22 cellular contexts compared by ENCODE assay signal in genomic region chr2:232713505-232713904, GRCh38. TPM values are rescaled to one million over a fixed set of nuclear protein-coding genes. Genes with fewer than 3 reads are reported as not detected.
DNase-seq lines count a peak whose midpoint lies in the region; ATAC-seq, FAIRE-seq and TF ChIP-seq lines count a peak whose summit lies in the region.
"Had no signal": no experiment of that assay in that cellular context is flagged by ENCODE, and none has a peak within 500 bp of the region (broad histone marks: within the 10 kb centered on the region; RNA-seq: fewer than 3 reads in every experiment).

No MANE protein-coding gene starts in this region.

- ATAC-seq in HepG2: no peak
- no peak for ATAC-seq in right lobe of liver
- no peak for ATAC-seq in IMR-90 (ENCODE audit: low read depth)
- ATAC-seq: GM23338, HCT116 had no signal

- H3K14ac ChIP-seq in IMR-90 (replicated peaks; ENCODE audit: low read depth, low read length): no peak overlapping the region

- TF ChIP-seq CTCF in HepG2 (CRISPR knock-in tag; IDR thresholded peaks at IDR 0.05): no peak
- no peak for TF ChIP-seq CTCF in right lobe of liver (IDR thresholded peaks at IDR 0.05)
- TF ChIP-seq CTCF in IMR-90 (conservative IDR thresholded peaks at IDR 0.05; ENCODE audit: low read depth, low read length): no peak
- TF ChIP-seq CTCF in right atrium auricular region (IDR thresholded peaks at IDR 0.05): no peak
- TF ChIP-seq CTCF in chondrocyte (IDR thresholded peaks at IDR 0.05): no peak

- no peak overlapping the region for H3K23ac ChIP-seq in IMR-90 (ENCODE audit: low read depth, low read length)

- H2BK20ac ChIP-seq in IMR-90 (ENCODE audit: low read depth, low read length): no peak overlapping the region

- BruUV-seq in HepG2 (replicated peaks; lab: Mats Ljungman, UMichigan) (no TSS peak), IMR-90 (replicated peaks; lab: Mats Ljungman, UMichigan) (no TSS peak)

- H3K4ac ChIP-seq in IMR-90 (ENCODE audit: low read depth, low read length): no peak overlapping the region

- H3K27ac ChIP-seq in HepG2 (ENCODE audit: extremely low read length, insufficient read depth, low read length) (no peak overlapping the region), right lobe of liver (no peak overlapping the region), IMR-90 (ENCODE audit: insufficient read depth, low read length) (no peak overlapping the region), right atrium auricular region (no peak overlapping the region)

- peaks cover 4% of the 10 kb centered on the region for H3K36me3 Mint-ChIP-seq in chondrocyte (ENCODE audit: low read depth)

- H3K4me2 ChIP-seq in HepG2 (ENCODE audit: low read depth, low read length) (no peak overlapping the region), IMR-90 (ENCODE audit: low read depth, low read length) (no peak overlapping the region)
- H3K4me2 ChIP-seq: GM23338 had no signal

- FAIRE-seq in HepG2 (lab: Jason Lieb, UNC): no peak
- peak; percentile 66 for FAIRE-seq in GM18507 (lab: Jason Lieb, UNC)
- FAIRE-seq: GM12891, HTR-8/SVneo had no signal

- no peak overlapping the region for H4K8ac ChIP-seq in IMR-90 (ENCODE audit: low read depth in 2 of 2, low read length in 2 of 2)

- TF ChIP-seq EP300 in HepG2 (IDR thresholded peaks at IDR 0.05; ENCODE audit: low read depth in 2 of 2, low read length in 2 of 2) (no peak), HepG2 (CRISPR knock-in tag; IDR thresholded peaks at IDR 0.05; ENCODE audit: borderline replicate concordance) (no peak)

- POLR2A ChIA-PET in HepG2 (lab: Yijun Ruan, JAX): no interaction called here
- POLR2A ChIA-PET in IMR-90 (lab: Charles Lee; ENCODE audit: unreplicated experiment): no interaction called here

- H3K4me3 ChIP-seq in HepG2 (replicated peaks in 1 of 3; ENCODE audit: insufficient read depth in 1 of 3, low read depth in 2 of 3, low read length in 3 of 3): no peak overlapping the region
- no peak overlapping the region for H3K4me3 ChIP-seq in right lobe of liver
- no peak overlapping the region for H3K4me3 ChIP-seq in IMR-90 (ENCODE audit: insufficient read depth, low read depth, low read length)
- H3K4me3 ChIP-seq in right atrium auricular region: no peak overlapping the region
- H3K4me3 ChIP-seq: GM23338 had no signal

- H3K9me3 ChIP-seq in HepG2 (ENCODE audit: low read length) (no peaks in the 10 kb centered on the region), right lobe of liver (no peaks in the 10 kb centered on the region), IMR-90 (ENCODE audit: control insufficient read depth, insufficient read depth, low read length) (no peaks in the 10 kb centered on the region), right atrium auricular region (peaks cover 0 to 5% of the 10 kb centered on the region in 2 donors)
- H3K9me3 ChIP-seq: BE2C had no signal

- H3K56ac ChIP-seq in IMR-90 (ENCODE audit: extremely low read depth, insufficient read depth, low read length): no peak overlapping the region

- H3K79me2 ChIP-seq in HepG2 (ENCODE audit: insufficient read depth, low read length): peaks cover 89% of the 10 kb centered on the region

- H4K5ac ChIP-seq in IMR-90 (ENCODE audit: low read depth, low read length): no peak overlapping the region

- TF ChIP-seq RAD21 in HepG2 (CRISPR knock-in tag; IDR thresholded peaks at IDR 0.05) (no peak), IMR-90 (IDR thresholded peaks at IDR 0.05; ENCODE audit: low read length) (no peak)

- no peaks in the 10 kb centered on the region for H3K27me3 ChIP-seq in HepG2 (ENCODE audit: control insufficient read depth in 1 of 2, insufficient read depth in 2 of 2, low read length in 2 of 2)
- H3K27me3 ChIP-seq in right lobe of liver: no peaks in the 10 kb centered on the region
- no peaks in the 10 kb centered on the region for H3K27me3 ChIP-seq in IMR-90 (ENCODE audit: control insufficient read depth, insufficient read depth, low read length)
- no peaks in the 10 kb centered on the region for H3K27me3 ChIP-seq in right atrium auricular region
- H3K27me3 ChIP-seq: BE2C had no signal

- H4K91ac ChIP-seq in IMR-90 (ENCODE audit: insufficient read depth, low read depth, low read length): no peak overlapping the region

- H2BK120ac ChIP-seq in IMR-90 (ENCODE audit: low read depth, low read length): no peak overlapping the region

- no peak overlapping the region for H3K27ac Mint-ChIP-seq in chondrocyte (ENCODE audit: unreplicated experiment)
- H3K27ac Mint-ChIP-seq: CD4-positive, CD25-positive, alpha-beta regulatory T cell; CD8-positive, alpha-beta memory T cell; GM23338 had no signal

- H2AFZ ChIP-seq in HepG2 (ENCODE audit: low read length) (no peak overlapping the region), IMR-90 (replicated peaks; ENCODE audit: low read length, poor library complexity) (no peak overlapping the region)
- H2AFZ ChIP-seq: GM23338 had no signal

- no peak overlapping the region for H2BK15ac ChIP-seq in IMR-90 (ENCODE audit: low read depth, low read length)

- H2AK9ac ChIP-seq in IMR-90 (replicated peaks; ENCODE audit: low read depth, low read length, poor library complexity): no peak overlapping the region

- no peaks in the 10 kb centered on the region for H3K27me3 Mint-ChIP-seq in chondrocyte (ENCODE audit: low read depth)
- H3K27me3 Mint-ChIP-seq: CD4-positive, CD25-positive, alpha-beta regulatory T cell; CD8-positive, alpha-beta memory T cell had no signal

- H3K18ac ChIP-seq in IMR-90 (ENCODE audit: low read depth, low read length): no peak overlapping the region

- no peak for DNase-seq in HepG2 (ENCODE audit: low spot score)
- DNase-seq in right lobe of liver: no peak
- no peak for DNase-seq in GM18507 (ENCODE audit: extremely low spot score, insufficient read length, low read depth)
- DNase-seq in IMR-90: no peak
- DNase-seq in right atrium auricular region (ENCODE audit: low spot score): no peak
- DNase-seq in chondrocyte (ENCODE audit: low spot score): no peak
- DNase-seq in MV-4-11 (lab: John Stamatoyannopoulos, UW): no peak
- DNase-seq: ACHN; BE2C; C1 segment of cervical spinal cord; CD4-positive, CD25-positive, alpha-beta regulatory T cell; CD8-positive, alpha-beta memory T cell; COR-L47; DMS 273 treated with DMSO at 0.1 percent for 48 hours; DMS53; DND-41; EL; H7 had no signal

- H3K79me1 ChIP-seq in IMR-90 (ENCODE audit: low read depth in 1 of 2, low read length in 2 of 2): peaks cover 22 to 43% of the 10 kb centered on the region in 2 experiments

- H3K9me1 ChIP-seq in IMR-90 (ENCODE audit: insufficient read depth, low read length): no peaks in the 10 kb centered on the region

- peaks cover 13% of the 10 kb centered on the region for H3K4me1 Mint-ChIP-seq in chondrocyte (ENCODE audit: low read depth)

- intact Hi-C loops in HepG2 (cut with micrococcal nuclease; ENCODE audit: unreplicated experiment) (no loop called here), right lobe of liver (cut with DNase I) (no loop called here), IMR-90 (cut with micrococcal nuclease) (no loop called here)

- in situ Hi-C loops in HepG2 (cut with HindIII; ENCODE audit: extremely low pct_ligation_motif_present, low pct_unique_long_range_greater_than_20kb): no loop called here
- in situ Hi-C loops in IMR-90 (cut with MboI; ENCODE audit: low sequenced_read_pairs): no loop called here

- CTCF ChIA-PET in HepG2 (lab: Yijun Ruan, JAX; ENCODE audit: low intra/inter-chr PET ratio, low total read pairs) (no interaction called here), IMR-90 (lab: Yijun Ruan, JAX) (no interaction called here)

- no peaks in the 10 kb centered on the region for H3K9me3 Mint-ChIP-seq in chondrocyte (ENCODE audit: low read depth)
- H3K9me3 Mint-ChIP-seq: CD4-positive, CD25-positive, alpha-beta regulatory T cell; CD8-positive, alpha-beta memory T cell; GM23338 had no signal

- no peak overlapping the region for H2AK5ac ChIP-seq in IMR-90 (ENCODE audit: low read depth, low read length)

- TF ChIP-seq POLR2A in HepG2 (IDR thresholded peaks at IDR 0.05; ENCODE audit: insufficient read depth in 1 of 2, low read depth in 2 of 2, low read length in 2 of 2) (no peak), right lobe of liver (IDR thresholded peaks at IDR 0.05) (no peak), IMR-90 (IDR thresholded peaks at IDR 0.05; ENCODE audit: low read depth, low read length) (no peak)

- H3K4me1 ChIP-seq in HepG2 (ENCODE audit: insufficient read depth, low read length) (no peaks in the 10 kb centered on the region), right lobe of liver (peaks cover 0 to 4% (median 0%) of the 10 kb centered on the region in 4 donors), IMR-90 (ENCODE audit: control insufficient read depth, insufficient read depth, low read length) (peaks cover 2% of the 10 kb centered on the region), right atrium auricular region (peaks cover 0 to 4% of the 10 kb centered on the region in 2 donors)

- H2BK5ac ChIP-seq in IMR-90 (ENCODE audit: low read depth, low read length, poor library complexity, severe bottlenecking): no peak overlapping the region

- dilution Hi-C loops in IMR-90 (cut with HindIII; ENCODE audit: low sequenced_read_pairs, unreplicated experiment): no loop called here

- no peak overlapping the region for H3K4me3 Mint-ChIP-seq in chondrocyte (ENCODE audit: unreplicated experiment)
- H3K4me3 Mint-ChIP-seq: CD4-positive, CD25-positive, alpha-beta regulatory T cell; CD8-positive, alpha-beta memory T cell; GM23338 had no signal

- H4K20me1 ChIP-seq in HepG2 (ENCODE audit: insufficient read depth, low read length): peaks cover 13% of the 10 kb centered on the region
- peaks cover 26% of the 10 kb centered on the region for H4K20me1 ChIP-seq in IMR-90 (ENCODE audit: insufficient read depth, low read length)

- H3K9ac ChIP-seq in HepG2 (ENCODE audit: insufficient read depth, low read depth, low read length) (no peak overlapping the region), IMR-90 (ENCODE audit: low read depth, low read length) (no peak overlapping the region)

- H3K36me3 ChIP-seq in HepG2 (replicated peaks in 1 of 2; ENCODE audit: control insufficient read depth in 1 of 2, insufficient read depth in 2 of 2, low read length in 2 of 2) (peaks cover 5 to 46% of the 10 kb centered on the region in 2 experiments), right lobe of liver (peaks cover 0 to 10% (median 0%) of the 10 kb centered on the region in 4 donors), IMR-90 (ENCODE audit: control insufficient read depth, insufficient read depth, low read length) (peaks cover 13% of the 10 kb centered on the region), right atrium auricular region (peaks cover 6% of the 10 kb centered on the region)

RNA-seq across cellular contexts. Expression of gene GIGYF2, which starts 16.4 kb away (rescaled TPM):
- total RNA-seq in HepG2 (2016; rRNA removed; fragmentation: Illumina TruSeq; extraction: Trizol) (73.5 and 83.4 TPM in 2 replicates), right lobe of liver (10 to 100 TPM; 25.7 to 35.0 (median 32.6) TPM), IMR-90 (2012; rRNA removed) (52.5 and 66.0 TPM in 2 replicates), right atrium auricular region (10 to 100 TPM; 48.4 to 57.1 TPM), chondrocyte (45.4 to 60.4 TPM (median 45.6 TPM) in 3 replicates)
- 34.4 and 34.5 TPM in 2 replicates for total RNA-seq in HepG2 (2016; cell fraction: cytosol; rRNA removed; fragmentation: Illumina TruSeq; extraction: Trizol; ENCODE audit: low read depth)
- 72.3 and 75.5 TPM in 2 replicates for total RNA-seq in HepG2 (2016; cell fraction: insoluble cytoplasmic fraction; rRNA removed; fragmentation: Illumina TruSeq; extraction: Trizol)
- total RNA-seq in HepG2 (2016; cell fraction: membrane; rRNA removed; fragmentation: Illumina TruSeq; extraction: Trizol): 24.9 and 27.3 TPM in 2 replicates
- 93.6 and 113 TPM in 2 replicates for total RNA-seq in HepG2 (2016; cell fraction: nucleus; rRNA removed; fragmentation: Illumina TruSeq; extraction: Trizol)
- polyA plus RNA-seq in HepG2 (2011; rRNA removed) (44.9 and 46.1 TPM in 2 replicates), IMR-90 (2012; rRNA removed) (14.7 and 18.3 TPM in 2 replicates)
- polyA plus RNA-seq in HepG2 (2011; cell fraction: cytosol; rRNA removed): 22.8 and 25.1 TPM in 2 replicates
- 37.1 and 43.8 TPM in 2 replicates for polyA plus RNA-seq in HepG2 (2011; cell fraction: nucleus; rRNA removed)
- polyA plus RNA-seq in HepG2 (2012): 36.2 and 40.6 TPM in 2 replicates
- 2.8 and 3.0 TPM in 2 replicates for polyA plus RNA-seq in HepG2 (2016; cell fraction: cytosol; fragmentation: Illumina TruSeq; extraction: Trizol; ENCODE audit: low read depth)
- polyA plus RNA-seq in HepG2 (2016; cell fraction: insoluble cytoplasmic fraction; fragmentation: Illumina TruSeq; extraction: Trizol; ENCODE audit: low read depth): 44.7 and 47.1 TPM in 2 replicates
- 6.3 and 7.6 TPM in 2 replicates for polyA plus RNA-seq in HepG2 (2016; cell fraction: membrane; fragmentation: Illumina TruSeq; extraction: Trizol; ENCODE audit: low read depth)
- polyA plus RNA-seq in HepG2 (2016; cell fraction: nucleus; fragmentation: Illumina TruSeq; extraction: Trizol; ENCODE audit: insufficient read depth, low read depth): 52.0 and 58.6 TPM in 2 replicates
- polyA minus RNA-seq in HepG2 (2011; rRNA and poly(A)+ RNA removed; ENCODE audit: low replicate concordance): 65.1 and 75.2 TPM in 2 replicates
- 48.0 and 50.2 TPM in 2 replicates for polyA minus RNA-seq in HepG2 (2011; cell fraction: cytosol; rRNA and poly(A)+ RNA removed)
- polyA minus RNA-seq in HepG2 (2011; cell fraction: nucleus; rRNA and poly(A)+ RNA removed): 177 and 187 TPM in 2 replicates
- polyA plus RNA-seq in IMR-90 (2012; cell fraction: cytosol; rRNA removed): 5.4 and 6.7 TPM in 2 replicates
- polyA plus RNA-seq in IMR-90 (2012; cell fraction: nucleus; rRNA removed; ENCODE audit: low replicate concordance): 6.6 and 21.4 TPM in 2 replicates
